In genomic region chr22:50600967-50601668, GRCh38 we compare ENCODE assay signal across 11 cellular contexts. TPM values are rescaled to one million over a fixed set of nuclear protein-coding genes. Genes with fewer than 3 reads are reported as not detected.
DNase-seq lines count a peak whose midpoint lies in the region; ATAC-seq, FAIRE-seq and TF ChIP-seq lines count a peak whose summit lies in the region.
"Had no signal": no experiment of that assay in that cellular context is flagged by ENCODE, and none has a peak within 500 bp of the region (broad histone marks: within the 10 kb centered on the region; RNA-seq: fewer than 3 reads in every experiment).

No MANE protein-coding gene starts in this region.

- H3K4me3 ChIP-seq in kidney (ENCODE audit: low read length in 2 of 2), result no peak overlapping the region
- H3K4me3 ChIP-seq in tibial artery, result peak overlapping the region; percentile 25 to 47
- H3K4me3 ChIP-seq: mucosa of descending colon had no signal

- H3K27me3 ChIP-seq in tibial artery, result peaks cover 5 to 75% of the 10 kb centered on the region in 2 donors

- no peaks in the 10 kb centered on the region for H3K9me3 Mint-ChIP-seq in activated T-cell treated with anti-CD3 and anti-CD28 coated beads, Interleukin-2, amount 50 U/mL, for 24 hours
- H3K9me3 Mint-ChIP-seq in activated T-helper 17 cell treated with anti-CD3 and anti-CD28 coated beads, Interleukin-2, amount 50 U/mL, for 72 hours, result no peaks in the 10 kb centered on the region

- peak overlapping the region; percentile 49 for H3K4me3 Mint-ChIP-seq in activated T-cell treated with anti-CD3 and anti-CD28 coated beads, Interleukin-2, amount 50 U/mL, for 24 hours
- peak overlapping the region; percentile 44 for H3K4me3 Mint-ChIP-seq in activated T-helper 17 cell treated with anti-CD3 and anti-CD28 coated beads, Interleukin-2, amount 50 U/mL, for 72 hours

- CTCF ChIA-PET in RWPE1 (lab: Yijun Ruan, JAX), result no interaction called here

- no peak for FAIRE-seq in kidney (lab: Jason Lieb, UNC)

- TF ChIP-seq CTCF in kidney (IDR thresholded peaks at IDR 0.05; ENCODE audit: borderline replicate concordance, extremely low read depth, insufficient read depth) (no peak), tibial artery (IDR thresholded peaks at IDR 0.05) (no peak), RWPE1 (conservative IDR thresholded peaks at IDR 0.05; ENCODE audit: low read depth) (no peak)

- H3K36me3 ChIP-seq in kidney (ENCODE audit: control insufficient read depth in 1 of 2, insufficient read depth in 2 of 2, low read length in 2 of 2), result no peaks in the 10 kb centered on the region
- H3K36me3 ChIP-seq in tibial artery, result peaks cover 0 to 6% (median 0%) of the 10 kb centered on the region in 3 donors

- H3K9me3 ChIP-seq in kidney (ENCODE audit: control insufficient read depth in 1 of 2, low read length in 2 of 2), result no peaks in the 10 kb centered on the region
- no peaks in the 10 kb centered on the region for H3K9me3 ChIP-seq in tibial artery
- H3K9me3 ChIP-seq: mucosa of descending colon had no signal

- ATAC-seq in activated T-helper 17 cell treated with anti-CD3 and anti-CD28 coated beads, Interleukin-2, amount 50 U/mL, for 72 hours (replicated peaks), result no peak
- ATAC-seq in HG02642 (IDR thresholded peaks at IDR 0.05; ENCODE audit: poor library complexity, unreplicated experiment) (no peak), GM18498 (IDR thresholded peaks at IDR 0.05; ENCODE audit: unreplicated experiment) (no peak)

- intact Hi-C loops in kidney (cut with DNase I), result no loop called here
- intact Hi-C loops in tibial artery (cut with DNase I; ENCODE audit: low total_unique reads), result no loop called here

- H3K27ac ChIP-seq in kidney (ENCODE audit: low read depth in 2 of 2, low read length in 2 of 2) (no peak overlapping the region), tibial artery (no peak overlapping the region), RWPE1 (no peak overlapping the region)

- H3K9ac ChIP-seq in kidney (ENCODE audit: low read length in 2 of 2), result no peak overlapping the region

- H3K27ac Mint-ChIP-seq in activated T-cell treated with anti-CD3 and anti-CD28 coated beads, Interleukin-2, amount 50 U/mL, for 24 hours, result no peak overlapping the region
- no peak overlapping the region for H3K27ac Mint-ChIP-seq in activated T-helper 17 cell treated with anti-CD3 and anti-CD28 coated beads, Interleukin-2, amount 50 U/mL, for 72 hours

- H3K4me1 Mint-ChIP-seq in activated T-cell treated with anti-CD3 and anti-CD28 coated beads, Interleukin-2, amount 50 U/mL, for 24 hours (ENCODE audit: low read depth), result peaks cover 9% of the 10 kb centered on the region
- no peaks in the 10 kb centered on the region for H3K4me1 Mint-ChIP-seq in activated T-helper 17 cell treated with anti-CD3 and anti-CD28 coated beads, Interleukin-2, amount 50 U/mL, for 72 hours

- H3K36me3 Mint-ChIP-seq in activated T-cell treated with anti-CD3 and anti-CD28 coated beads, Interleukin-2, amount 50 U/mL, for 24 hours (ENCODE audit: low read depth), result no peaks in the 10 kb centered on the region
- H3K36me3 Mint-ChIP-seq in activated T-helper 17 cell treated with anti-CD3 and anti-CD28 coated beads, Interleukin-2, amount 50 U/mL, for 72 hours (ENCODE audit: low read depth), result peaks cover 10% of the 10 kb centered on the region

- POLR2A ChIA-PET in RWPE1 (lab: Yijun Ruan, JAX; ENCODE audit: low non-redundant PET), result no interaction called here

- peaks cover 51% of the 10 kb centered on the region for H3K27me3 Mint-ChIP-seq in activated T-cell treated with anti-CD3 and anti-CD28 coated beads, Interleukin-2, amount 50 U/mL, for 24 hours
- peaks cover 27% of the 10 kb centered on the region for H3K27me3 Mint-ChIP-seq in activated T-helper 17 cell treated with anti-CD3 and anti-CD28 coated beads, Interleukin-2, amount 50 U/mL, for 72 hours

- H3K4me1 ChIP-seq in kidney (ENCODE audit: control insufficient read depth in 1 of 2, insufficient read depth in 1 of 2, low read depth in 1 of 2, low read length in 2 of 2) (peaks cover 0 to 2% of the 10 kb centered on the region in 2 donors), tibial artery (peaks cover 0 to 18% (median 10%) of the 10 kb centered on the region in 4 donors)

- no peak for DNase-seq in activated T-cell treated with anti-CD3 and anti-CD28 coated beads, Interleukin-2, amount 50 U/mL, for 24 hours
- DNase-seq in activated T-cell treated with anti-CD3 and anti-CD28 coated beads for 4 hours (no peak), kidney (peak; percentile 75), tibial artery (peak in 1 of 2 donors; percentile 7), RWPE1 (ENCODE audit: low spot score) (no peak)
- DNase-seq: DND-41 had no signal

RNA-seq across cellular contexts. Expression of gene MAPK8IP2, which starts 0.5 kb away (rescaled TPM):
- under 1 TPM; 0.50 to 0.65 TPM for total RNA-seq in activated T-helper 17 cell treated with anti-CD3 and anti-CD28 coated beads, Interleukin-2, amount 50 U/mL, for 72 hours
- 1.1 TPM for total RNA-seq in kidney
- 1.0 TPM for polyA plus RNA-seq in kidney (ENCODE audit: insufficient read depth, low read depth, low replicate concordance)

RNA-seq across cellular contexts. Expression of gene CHKB, which starts 18.5 kb away (rescaled TPM):
- total RNA-seq in activated T-helper 17 cell treated with anti-CD3 and anti-CD28 coated beads, Interleukin-2, amount 50 U/mL, for 72 hours, result 10 to 100 TPM; 72.3 to 86.2 TPM
- 91.7 TPM for total RNA-seq in kidney
- polyA plus RNA-seq in kidney (ENCODE audit: insufficient read depth, low read depth, low replicate concordance), result 73.0 TPM

RNA-seq across cellular contexts. Expression of gene CPT1B, which starts 22.9 kb away (rescaled TPM):
- total RNA-seq in activated T-helper 17 cell treated with anti-CD3 and anti-CD28 coated beads, Interleukin-2, amount 50 U/mL, for 72 hours, result 10 to 100 TPM; 57.3 to 62.8 TPM
- 34.3 TPM for total RNA-seq in kidney
- polyA plus RNA-seq in kidney (ENCODE audit: insufficient read depth, low read depth, low replicate concordance), result 20.6 TPM

RNA-seq across cellular contexts. Expression of gene ARSA, which starts 26.8 kb away (rescaled TPM):
- total RNA-seq in activated T-helper 17 cell treated with anti-CD3 and anti-CD28 coated beads, Interleukin-2, amount 50 U/mL, for 72 hours, result 10 to 100 TPM; 23.6 to 28.3 TPM
- 53.0 TPM for total RNA-seq in kidney
- polyA plus RNA-seq in kidney (ENCODE audit: insufficient read depth, low read depth, low replicate concordance), result 52.8 TPM

RNA-seq across cellular contexts. Expression of gene SYCE3, which starts 38.4 kb away (rescaled TPM):
- total RNA-seq in activated T-helper 17 cell treated with anti-CD3 and anti-CD28 coated beads, Interleukin-2, amount 50 U/mL, for 72 hours, result 1 to 10 TPM in 1 of 2 donors, under 1 TPM in 1; 0.65 to 2.3 TPM
- total RNA-seq in kidney, result not detected
- 4.6 TPM for polyA plus RNA-seq in kidney (ENCODE audit: insufficient read depth, low read depth, low replicate concordance)
- total RNA-seq: mucosa of descending colon; T-helper 2 cell treated with Interferon-gamma antibody and Interleukin-4, amounts not matched to agents 100 ng/mL and 5 ng/mL, for 36 hours had no signal

Comparison
In these comparisons a context has a peak if more than half of its experiments do, and no peak if none do; other contexts are left out.
1. H3K4me3 ChIP-seq: peak in tibial artery (2 of 2); none in kidney (0 of 2).